1 cellular context compared by ENCODE assay signal in genomic region chr1:82931051-82931450, GRCh38.
A peak's percentile ranks its signal among the peaks of the same experiment; 100 is the strongest.
TF ChIP-seq lines count a peak whose summit lies in the region.

No MANE protein-coding gene starts in this region.

TF ChIP-seq in liver, 16 proteins besides CTCF, POLR2A, EP300 and RAD21 (continued from another document):
- peak; percentile 8 for TF ChIP-seq MAX (IDR thresholded peaks at IDR 0.05)
- no peak for TF ChIP-seq FOXA1 (IDR thresholded peaks at IDR 0.05)
- TF ChIP-seq HNF4A (conservative IDR thresholded peaks at IDR 0.05) = no peak
- peak; percentile 65 for TF ChIP-seq NR2F2 (IDR thresholded peaks at IDR 0.05)
- no peak for TF ChIP-seq JUND (IDR thresholded peaks at IDR 0.05)
- no peak for TF ChIP-seq RXRA (IDR thresholded peaks at IDR 0.05)
- TF ChIP-seq, protein P1, sequence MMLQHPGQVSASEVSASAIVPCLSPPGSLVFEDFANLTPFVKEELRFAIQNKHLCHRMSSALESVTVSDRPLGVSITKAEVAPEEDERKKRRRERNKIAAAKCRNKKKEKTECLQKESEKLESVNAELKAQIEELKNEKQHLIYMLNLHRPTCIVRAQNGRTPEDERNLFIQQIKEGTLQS (IDR thresholded peaks at IDR 0.05) = no peak
